ENCODE assay signal across 8 cellular contexts in the genomic region with DNA sequence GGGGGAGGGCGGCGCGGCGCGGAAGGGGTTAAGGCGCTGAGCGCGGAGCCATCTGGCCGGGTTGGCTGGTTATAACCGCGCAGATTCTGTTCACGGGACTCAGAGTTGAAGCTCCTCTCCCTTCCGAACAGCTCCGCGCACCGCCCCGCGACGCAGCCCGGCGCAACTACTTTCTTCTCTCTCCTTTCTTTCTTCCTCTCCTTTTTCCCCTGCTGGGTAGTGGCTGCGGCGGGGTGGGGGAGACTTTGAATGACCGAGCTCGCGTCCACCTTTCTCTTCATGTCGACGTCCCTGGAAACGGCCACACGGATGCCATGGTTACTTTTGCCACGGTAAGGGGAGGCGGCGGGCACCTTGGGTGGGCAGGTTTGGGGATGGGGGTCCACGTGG.
DNase-seq lines count a peak whose midpoint lies in the region; ATAC-seq lines count a peak whose summit lies in the region.

A gene (plus strand): TSS at position 98 of the 390 bp plus-strand sequence. CDS start 217 bp downstream, at position 315.

- peaks cover 16% of the 10 kb centered on the region for H3K4me1 Mint-ChIP-seq in activated T-cell treated with anti-CD3 and anti-CD28 coated beads, Interleukin-2, amount 50 U/mL, for 24 hours (ENCODE audit: low read depth)
- H3K4me1 Mint-ChIP-seq in activated naive CD8-positive, alpha-beta T cell (ENCODE audit: low read depth), result peaks cover 17% of the 10 kb centered on the region
- H3K4me1 Mint-ChIP-seq in stimulated activated naive CD8-positive, alpha-beta T cell treated with anti-CD3 and anti-CD28 coated beads, Interleukin-15, amount 100 ng/mL, for 72 hours, result peaks cover 23% of the 10 kb centered on the region

- H3K27ac Mint-ChIP-seq in activated T-cell treated with anti-CD3 and anti-CD28 coated beads, Interleukin-2, amount 50 U/mL, for 24 hours, result no peak within 1 kb of the TSS
- H3K27ac Mint-ChIP-seq in activated naive CD8-positive, alpha-beta T cell, result no peak within 1 kb of the TSS
- H3K27ac Mint-ChIP-seq in stimulated activated naive CD8-positive, alpha-beta T cell treated with anti-CD3 and anti-CD28 coated beads, Interleukin-15, amount 100 ng/mL, for 72 hours, result peak within 1 kb of the TSS; percentile 44 to 61

- no peak for DNase-seq in activated T-cell treated with anti-CD3 and anti-CD28 coated beads, Interleukin-2, amount 50 U/mL, for 24 hours
- no peak for DNase-seq in activated T-cell treated with anti-CD3 and anti-CD28 coated beads for 4 hours
- no peak for DNase-seq in stimulated activated naive CD8-positive, alpha-beta T cell treated with anti-CD3 and anti-CD28 coated beads, Interleukin-15, amount 100 ng/mL, for 72 hours
- no peak for DNase-seq in posterior cingulate gyrus
- no peak for DNase-seq in NOMO-1 treated with DMSO at 0.1 percent for 48 hours (lab: John Stamatoyannopoulos, UW; ENCODE audit: unreplicated experiment)

- peaks cover 4% of the 10 kb centered on the region for H3K9me3 ChIP-seq in iPS-18c (ENCODE audit: control insufficient read depth, insufficient read depth, low read length)

- H3K27me3 Mint-ChIP-seq in activated T-cell treated with anti-CD3 and anti-CD28 coated beads, Interleukin-2, amount 50 U/mL, for 24 hours, result peaks cover 57% of the 10 kb centered on the region
- H3K27me3 Mint-ChIP-seq in activated naive CD8-positive, alpha-beta T cell, result peaks cover 22% of the 10 kb centered on the region
- peaks cover 4% of the 10 kb centered on the region for H3K27me3 Mint-ChIP-seq in stimulated activated naive CD8-positive, alpha-beta T cell treated with anti-CD3 and anti-CD28 coated beads, Interleukin-15, amount 100 ng/mL, for 72 hours

- peak within 1 kb of the TSS; percentile 50 for H3K4me3 ChIP-seq in iPS-18c (ENCODE audit: insufficient read depth, low read depth, low read length)

- H3K4me3 Mint-ChIP-seq in activated T-cell treated with anti-CD3 and anti-CD28 coated beads, Interleukin-2, amount 50 U/mL, for 24 hours, result peak within 1 kb of the TSS; percentile 30
- H3K4me3 Mint-ChIP-seq in activated naive CD8-positive, alpha-beta T cell, result peak within 1 kb of the TSS; percentile 84
- H3K4me3 Mint-ChIP-seq in stimulated activated naive CD8-positive, alpha-beta T cell treated with anti-CD3 and anti-CD28 coated beads, Interleukin-15, amount 100 ng/mL, for 72 hours, result peak within 1 kb of the TSS; percentile 64 to 68

- no peaks in the 10 kb centered on the region for H3K36me3 Mint-ChIP-seq in activated T-cell treated with anti-CD3 and anti-CD28 coated beads, Interleukin-2, amount 50 U/mL, for 24 hours (ENCODE audit: low read depth)
- no peaks in the 10 kb centered on the region for H3K36me3 Mint-ChIP-seq in activated naive CD8-positive, alpha-beta T cell

- no peaks in the 10 kb centered on the region for H3K9me3 Mint-ChIP-seq in activated T-cell treated with anti-CD3 and anti-CD28 coated beads, Interleukin-2, amount 50 U/mL, for 24 hours
- H3K9me3 Mint-ChIP-seq in activated naive CD8-positive, alpha-beta T cell (ENCODE audit: low read depth), result no peaks in the 10 kb centered on the region
- no peaks in the 10 kb centered on the region for H3K9me3 Mint-ChIP-seq in stimulated activated naive CD8-positive, alpha-beta T cell treated with anti-CD3 and anti-CD28 coated beads, Interleukin-15, amount 100 ng/mL, for 72 hours

- ATAC-seq in stimulated activated naive CD8-positive, alpha-beta T cell treated with anti-CD3 and anti-CD28 coated beads, Interleukin-15, amount 100 ng/mL, for 72 hours, result no peak
- ATAC-seq in GM19467 (IDR thresholded peaks at IDR 0.05; ENCODE audit: unreplicated experiment), result no peak

- intact Hi-C loops in posterior cingulate gyrus (cut with DNase I), result no loop called here

Comparison
In these comparisons a context has a peak if more than half of its experiments do, and no peak if none do; other contexts are left out.
1. H3K27ac Mint-ChIP-seq: peak in stimulated activated naive CD8-positive, alpha-beta T cell treated with anti-CD3 and anti-CD28 coated beads, Interleukin-15, amount 100 ng/mL, for 72 hours (2 of 2); none in activated T-cell treated with anti-CD3 and anti-CD28 coated beads, Interleukin-2, amount 50 U/mL, for 24 hours (single experiment) and activated naive CD8-positive, alpha-beta T cell (single experiment).
2. H3K4me3 Mint-ChIP-seq: peak in every context shown above with its lines; median percentile 84 in activated naive CD8-positive, alpha-beta T cell; 66 in stimulated activated naive CD8-positive, alpha-beta T cell treated with anti-CD3 and anti-CD28 coated beads, Interleukin-15, amount 100 ng/mL, for 72 hours; 30 in activated T-cell treated with anti-CD3 and anti-CD28 coated beads, Interleukin-2, amount 50 U/mL, for 24 hours.